24 cellular contexts compared by ENCODE assay signal in genomic region chr3:195212749-195213085, GRCh38.
"Had no signal": no experiment of that assay in that cellular context is flagged by ENCODE, and none has a peak within 500 bp of the region (broad histone marks: within the 10 kb centered on the region; RNA-seq: fewer than 3 reads in every experiment).

No MANE protein-coding gene starts in this region.

- H3K27ac ChIP-seq: neutrophil, right lobe of liver, skin epidermis, thoracic aorta, WERI-Rb-1 had no signal

- H3K36me3 ChIP-seq: neutrophil, right lobe of liver, thoracic aorta, WERI-Rb-1 had no signal

- H3K36me3 Mint-ChIP-seq: natural killer cell had no signal

- H3K27me3 Mint-ChIP-seq: activated CD4-positive, alpha-beta memory T cell treated with anti-CD3 and anti-CD28 coated beads, Interleukin-2, amount 10 ng/mL, durations not matched to agents 7 days and 5 days; activated CD4-positive, alpha-beta T cell treated with anti-CD3 and anti-CD28 coated beads, Interleukin-2, amount 10 ng/mL, durations not matched to agents 24 days and 14 days; activated naive CD8-positive, alpha-beta T cell; activated T-cell treated with anti-CD3 and anti-CD28 coated beads, Interleukin-2, amount 50 U/mL, for 24 hours; central memory CD8-positive, alpha-beta T cell; progenitor cell of endocrine pancreas; stimulated activated naive CD8-positive, alpha-beta T cell treated with anti-CD3 and anti-CD28 coated beads, Interleukin-15, Interleukin-2, amounts not matched to agents 100 ng/mL and 50 ng/mL, for 24 hours had no signal

- FAIRE-seq: bronchial epithelial cell, colon had no signal

- ATAC-seq: right lobe of liver had no signal

- H3K9me3 Mint-ChIP-seq: activated CD4-positive, alpha-beta T cell treated with anti-CD3 and anti-CD28 coated beads, Interleukin-2, amount 10 ng/mL, durations not matched to agents 24 days and 14 days; activated T-cell treated with anti-CD3 and anti-CD28 coated beads, Interleukin-2, amount 50 U/mL, for 24 hours; central memory CD8-positive, alpha-beta T cell; natural killer cell; stimulated activated naive CD8-positive, alpha-beta T cell treated with anti-CD3 and anti-CD28 coated beads, Interleukin-15, Interleukin-2, amounts not matched to agents 100 ng/mL and 50 ng/mL, for 24 hours had no signal

- H3K9me3 ChIP-seq: neutrophil, right lobe of liver, thoracic aorta had no signal

- H3K27me3 ChIP-seq: neutrophil, right lobe of liver had no signal

- H3K27ac Mint-ChIP-seq: activated CD4-positive, alpha-beta memory T cell treated with anti-CD3 and anti-CD28 coated beads, Interleukin-2, amount 10 ng/mL, durations not matched to agents 7 days and 5 days; activated CD4-positive, alpha-beta T cell treated with anti-CD3 and anti-CD28 coated beads, Interleukin-2, amount 10 ng/mL, durations not matched to agents 24 days and 14 days; activated naive CD8-positive, alpha-beta T cell; activated T-cell treated with anti-CD3 and anti-CD28 coated beads, Interleukin-2, amount 50 U/mL, for 24 hours; progenitor cell of endocrine pancreas; stimulated activated naive CD8-positive, alpha-beta T cell treated with anti-CD3 and anti-CD28 coated beads, Interleukin-15, Interleukin-2, amounts not matched to agents 100 ng/mL and 50 ng/mL, for 24 hours had no signal

- H3K4me3 Mint-ChIP-seq: activated CD4-positive, alpha-beta memory T cell treated with anti-CD3 and anti-CD28 coated beads, Interleukin-2, amount 10 ng/mL, durations not matched to agents 7 days and 5 days; activated CD4-positive, alpha-beta T cell treated with anti-CD3 and anti-CD28 coated beads, Interleukin-2, amount 10 ng/mL, durations not matched to agents 24 days and 14 days; activated naive CD8-positive, alpha-beta T cell; activated T-cell treated with anti-CD3 and anti-CD28 coated beads, Interleukin-2, amount 50 U/mL, for 24 hours; central memory CD8-positive, alpha-beta T cell; natural killer cell; stimulated activated naive CD8-positive, alpha-beta T cell treated with anti-CD3 and anti-CD28 coated beads, Interleukin-15, Interleukin-2, amounts not matched to agents 100 ng/mL and 50 ng/mL, for 24 hours had no signal

- DNase-seq: activated CD4-positive, alpha-beta memory T cell treated with anti-CD3 and anti-CD28 coated beads, Interleukin-2, amount 10 ng/mL, durations not matched to agents 7 days and 5 days; activated CD4-positive, alpha-beta T cell treated with anti-CD3 and anti-CD28 coated beads, Interleukin-2, amount 10 ng/mL, durations not matched to agents 24 days and 14 days; activated CD4-positive, CD25-positive, alpha-beta regulatory T cell treated with anti-CD3 and anti-CD28 coated beads, Interleukin-2, amount 50 U/mL, for 72 hours; activated CD8-positive, alpha-beta memory T cell treated with anti-CD3 and anti-CD28 coated beads, Interleukin-2, amount 50 U/mL, for 48 hours; activated T-cell treated with anti-CD3 and anti-CD28 coated beads, Interleukin-2, amount 50 U/mL, for 24 hours; anterior cingulate cortex; effector memory CD4-positive, alpha-beta T cell; erythroblast; hippocampal formation; midbrain; natural killer cell; right lobe of liver; stimulated activated CD4-positive, alpha-beta T cell treated with anti-CD3 and anti-CD28 coated beads, Interleukin-12 subunit alpha, Interleukin-12 subunit beta, amount 100 ng/mL, for 4 hours; stimulated activated CD4-positive, alpha-beta T cell treated with anti-CD3 and anti-CD28 coated beads, Interleukin-4, amount 100 ng/mL, for 1 hour; WERI-Rb-1 had no signal

- H3K4me3 ChIP-seq: right lobe of liver, skin epidermis, thoracic aorta had no signal

- H3K4me1 ChIP-seq: right lobe of liver had no signal
